In the genomic region with DNA sequence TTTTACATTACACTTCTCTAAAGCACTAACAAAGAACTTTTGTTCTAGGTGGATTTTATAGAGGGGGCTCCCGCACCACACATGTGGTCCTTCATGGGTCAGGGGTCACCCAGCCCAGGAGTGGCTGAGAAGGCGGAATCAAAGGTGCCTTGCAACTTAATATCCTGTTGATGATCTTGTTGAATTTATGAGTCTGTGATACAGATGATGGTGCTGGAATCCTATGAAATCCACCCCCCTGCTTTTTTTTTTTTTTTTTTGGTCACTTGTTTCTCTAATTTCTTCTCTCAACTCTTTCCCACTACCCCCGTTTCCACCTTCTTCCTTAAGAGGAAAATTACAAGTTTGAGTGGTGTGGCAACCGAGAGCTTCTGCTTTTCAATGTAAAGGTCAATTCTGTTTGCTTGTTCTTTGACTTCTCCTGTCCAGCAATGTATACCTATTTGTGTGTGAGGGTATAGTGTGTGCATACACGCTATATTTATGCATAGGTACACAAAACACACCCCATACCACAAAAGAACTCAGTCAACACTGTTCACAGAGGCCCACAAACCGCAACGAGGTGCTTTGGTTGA, we compare ENCODE assay signal across 1 cellular context.
TF ChIP-seq lines count a peak whose summit lies in the region.

No MANE protein-coding gene starts in this region.

TF ChIP-seq in HEK293, 187 proteins besides CTCF, POLR2A, EP300 and RAD21 (continued from another document):
- TF ChIP-seq, protein P1, sequence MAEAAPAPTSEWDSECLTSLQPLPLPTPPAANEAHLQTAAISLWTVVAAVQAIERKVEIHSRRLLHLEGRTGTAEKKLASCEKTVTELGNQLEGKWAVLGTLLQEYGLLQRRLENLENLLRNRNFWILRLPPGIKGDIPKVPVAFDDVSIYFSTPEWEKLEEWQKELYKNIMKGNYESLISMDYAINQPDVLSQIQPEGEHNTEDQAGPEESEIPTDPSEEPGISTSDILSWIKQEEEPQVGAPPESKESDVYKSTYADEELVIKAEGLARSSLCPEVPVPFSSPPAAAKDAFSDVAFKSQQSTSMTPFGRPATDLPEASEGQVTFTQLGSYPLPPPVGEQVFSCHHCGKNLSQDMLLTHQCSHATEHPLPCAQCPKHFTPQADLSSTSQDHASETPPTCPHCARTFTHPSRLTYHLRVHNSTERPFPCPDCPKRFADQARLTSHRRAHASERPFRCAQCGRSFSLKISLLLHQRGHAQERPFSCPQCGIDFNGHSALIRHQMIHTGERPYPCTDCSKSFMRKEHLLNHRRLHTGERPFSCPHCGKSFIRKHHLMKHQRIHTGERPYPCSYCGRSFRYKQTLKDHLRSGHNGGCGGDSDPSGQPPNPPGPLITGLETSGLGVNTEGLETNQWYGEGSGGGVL (tag by site-specific recombination; IDR thresholded peaks at IDR 0.05), result no peak
- peak; percentile 44; the same call in 1 of the 2 replicates for TF ChIP-seq BCL11B (tag by site-specific recombination; IDR thresholded peaks at IDR 0.05; ENCODE audit: low read depth)
- TF ChIP-seq KLF9 (tag by site-specific recombination; IDR thresholded peaks at IDR 0.05; ENCODE audit: low read depth), result no peak
- no peak for TF ChIP-seq ZBTB20 (tag by site-specific recombination; IDR thresholded peaks at IDR 0.05)
- no peak for TF ChIP-seq ZNF292 (tag by site-specific recombination; IDR thresholded peaks at IDR 0.05; ENCODE audit: borderline replicate concordance, low read depth)
- TF ChIP-seq ZBTB49 (tag by site-specific recombination; IDR thresholded peaks at IDR 0.05; ENCODE audit: low read depth), result no peak
- TF ChIP-seq, protein P2, sequence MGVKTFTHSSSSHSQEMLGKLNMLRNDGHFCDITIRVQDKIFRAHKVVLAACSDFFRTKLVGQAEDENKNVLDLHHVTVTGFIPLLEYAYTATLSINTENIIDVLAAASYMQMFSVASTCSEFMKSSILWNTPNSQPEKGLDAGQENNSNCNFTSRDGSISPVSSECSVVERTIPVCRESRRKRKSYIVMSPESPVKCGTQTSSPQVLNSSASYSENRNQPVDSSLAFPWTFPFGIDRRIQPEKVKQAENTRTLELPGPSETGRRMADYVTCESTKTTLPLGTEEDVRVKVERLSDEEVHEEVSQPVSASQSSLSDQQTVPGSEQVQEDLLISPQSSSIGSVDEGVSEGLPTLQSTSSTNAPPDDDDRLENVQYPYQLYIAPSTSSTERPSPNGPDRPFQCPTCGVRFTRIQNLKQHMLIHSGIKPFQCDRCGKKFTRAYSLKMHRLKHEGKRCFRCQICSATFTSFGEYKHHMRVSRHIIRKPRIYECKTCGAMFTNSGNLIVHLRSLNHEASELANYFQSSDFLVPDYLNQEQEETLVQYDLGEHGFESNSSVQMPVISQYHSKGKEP (tag by site-specific recombination; IDR thresholded peaks at IDR 0.05), result no peak
- no peak for TF ChIP-seq ZNF473 (tag by site-specific recombination; IDR thresholded peaks at IDR 0.05)
- TF ChIP-seq, protein P3, sequence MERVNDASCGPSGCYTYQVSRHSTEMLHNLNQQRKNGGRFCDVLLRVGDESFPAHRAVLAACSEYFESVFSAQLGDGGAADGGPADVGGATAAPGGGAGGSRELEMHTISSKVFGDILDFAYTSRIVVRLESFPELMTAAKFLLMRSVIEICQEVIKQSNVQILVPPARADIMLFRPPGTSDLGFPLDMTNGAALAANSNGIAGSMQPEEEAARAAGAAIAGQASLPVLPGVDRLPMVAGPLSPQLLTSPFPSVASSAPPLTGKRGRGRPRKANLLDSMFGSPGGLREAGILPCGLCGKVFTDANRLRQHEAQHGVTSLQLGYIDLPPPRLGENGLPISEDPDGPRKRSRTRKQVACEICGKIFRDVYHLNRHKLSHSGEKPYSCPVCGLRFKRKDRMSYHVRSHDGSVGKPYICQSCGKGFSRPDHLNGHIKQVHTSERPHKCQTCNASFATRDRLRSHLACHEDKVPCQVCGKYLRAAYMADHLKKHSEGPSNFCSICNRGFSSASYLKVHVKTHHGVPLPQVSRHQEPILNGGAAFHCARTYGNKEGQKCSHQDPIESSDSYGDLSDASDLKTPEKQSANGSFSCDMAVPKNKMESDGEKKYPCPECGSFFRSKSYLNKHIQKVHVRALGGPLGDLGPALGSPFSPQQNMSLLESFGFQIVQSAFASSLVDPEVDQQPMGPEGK (tag by site-specific recombination; IDR thresholded peaks at IDR 0.05), result 0 out of 2 replicates have a peak, but pooled peaks have one; percentile 19
- TF ChIP-seq ZNF704 (tag by site-specific recombination; IDR thresholded peaks at IDR 0.05), result no peak
- TF ChIP-seq ZNF248 (tag by site-specific recombination; IDR thresholded peaks at IDR 0.05), result no peak
- TF ChIP-seq ZNF221 (tag by site-specific recombination; IDR thresholded peaks at IDR 0.05; ENCODE audit: borderline replicate concordance), result no peak
- TF ChIP-seq ZNF354C (tag by site-specific recombination; IDR thresholded peaks at IDR 0.05; ENCODE audit: borderline replicate concordance, low read depth), result no peak
- no peak for TF ChIP-seq ZNF571 (tag by site-specific recombination; IDR thresholded peaks at IDR 0.05)
- TF ChIP-seq, protein P4, sequence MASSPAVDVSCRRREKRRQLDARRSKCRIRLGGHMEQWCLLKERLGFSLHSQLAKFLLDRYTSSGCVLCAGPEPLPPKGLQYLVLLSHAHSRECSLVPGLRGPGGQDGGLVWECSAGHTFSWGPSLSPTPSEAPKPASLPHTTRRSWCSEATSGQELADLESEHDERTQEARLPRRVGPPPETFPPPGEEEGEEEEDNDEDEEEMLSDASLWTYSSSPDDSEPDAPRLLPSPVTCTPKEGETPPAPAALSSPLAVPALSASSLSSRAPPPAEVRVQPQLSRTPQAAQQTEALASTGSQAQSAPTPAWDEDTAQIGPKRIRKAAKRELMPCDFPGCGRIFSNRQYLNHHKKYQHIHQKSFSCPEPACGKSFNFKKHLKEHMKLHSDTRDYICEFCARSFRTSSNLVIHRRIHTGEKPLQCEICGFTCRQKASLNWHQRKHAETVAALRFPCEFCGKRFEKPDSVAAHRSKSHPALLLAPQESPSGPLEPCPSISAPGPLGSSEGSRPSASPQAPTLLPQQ (tag by site-specific recombination; IDR thresholded peaks at IDR 0.05), result no peak
- 0 out of 2 replicates have a peak, but pooled peaks have one; percentile 34 for TF ChIP-seq BCL11A (tag by site-specific recombination; IDR thresholded peaks at IDR 0.05; ENCODE audit: low read depth)
- no peak for TF ChIP-seq ZNF350 (tag by site-specific recombination; IDR thresholded peaks at IDR 0.05)
- no peak for TF ChIP-seq ZNF514 (tag by site-specific recombination; IDR thresholded peaks at IDR 0.05)
- no peak for TF ChIP-seq HIC1 (tag by site-specific recombination; IDR thresholded peaks at IDR 0.05)
